In the genomic region with DNA sequence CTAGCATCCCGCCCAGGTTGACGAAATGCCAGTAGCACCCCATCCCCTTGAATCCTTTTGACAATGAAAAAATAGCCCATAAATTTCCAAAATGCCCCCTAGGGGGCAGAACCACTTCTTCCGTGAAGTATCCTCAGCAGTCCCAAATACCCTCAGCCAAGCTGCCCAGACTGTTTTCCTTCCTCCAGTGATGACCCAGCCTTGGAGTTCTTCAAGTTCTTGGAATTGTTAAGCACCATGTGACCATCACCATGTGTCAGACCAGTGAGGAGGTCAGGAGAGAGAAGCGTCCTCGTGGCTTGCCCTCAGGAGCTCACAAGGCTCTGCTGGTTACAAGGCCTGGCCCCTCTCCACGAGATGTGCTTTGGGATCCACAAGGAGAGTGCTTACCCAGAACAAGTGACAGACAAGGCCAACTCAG, we compare ENCODE assay signal across 1 cellular context.
A peak's percentile ranks its signal among the peaks of the same experiment; 100 is the strongest.
TF ChIP-seq lines count a peak whose summit lies in the region.

No MANE protein-coding gene starts in this region.

TF ChIP-seq in GM12878, 131 proteins besides CTCF, POLR2A, EP300 and RAD21:
- TF ChIP-seq RELA (IDR thresholded peaks at IDR 0.05; ENCODE audit: borderline replicate concordance, partially characterized antibody) (no peak), SMC3 (IDR thresholded peaks at IDR 0.05; ENCODE audit: borderline replicate concordance, low read length) (peak; percentile 39; the same call in 1 of the 2 replicates), IRF4 (IDR thresholded peaks at IDR 0.05; ENCODE audit: low read depth, low read length) (no peak)
- TF ChIP-seq, protein P1, sequence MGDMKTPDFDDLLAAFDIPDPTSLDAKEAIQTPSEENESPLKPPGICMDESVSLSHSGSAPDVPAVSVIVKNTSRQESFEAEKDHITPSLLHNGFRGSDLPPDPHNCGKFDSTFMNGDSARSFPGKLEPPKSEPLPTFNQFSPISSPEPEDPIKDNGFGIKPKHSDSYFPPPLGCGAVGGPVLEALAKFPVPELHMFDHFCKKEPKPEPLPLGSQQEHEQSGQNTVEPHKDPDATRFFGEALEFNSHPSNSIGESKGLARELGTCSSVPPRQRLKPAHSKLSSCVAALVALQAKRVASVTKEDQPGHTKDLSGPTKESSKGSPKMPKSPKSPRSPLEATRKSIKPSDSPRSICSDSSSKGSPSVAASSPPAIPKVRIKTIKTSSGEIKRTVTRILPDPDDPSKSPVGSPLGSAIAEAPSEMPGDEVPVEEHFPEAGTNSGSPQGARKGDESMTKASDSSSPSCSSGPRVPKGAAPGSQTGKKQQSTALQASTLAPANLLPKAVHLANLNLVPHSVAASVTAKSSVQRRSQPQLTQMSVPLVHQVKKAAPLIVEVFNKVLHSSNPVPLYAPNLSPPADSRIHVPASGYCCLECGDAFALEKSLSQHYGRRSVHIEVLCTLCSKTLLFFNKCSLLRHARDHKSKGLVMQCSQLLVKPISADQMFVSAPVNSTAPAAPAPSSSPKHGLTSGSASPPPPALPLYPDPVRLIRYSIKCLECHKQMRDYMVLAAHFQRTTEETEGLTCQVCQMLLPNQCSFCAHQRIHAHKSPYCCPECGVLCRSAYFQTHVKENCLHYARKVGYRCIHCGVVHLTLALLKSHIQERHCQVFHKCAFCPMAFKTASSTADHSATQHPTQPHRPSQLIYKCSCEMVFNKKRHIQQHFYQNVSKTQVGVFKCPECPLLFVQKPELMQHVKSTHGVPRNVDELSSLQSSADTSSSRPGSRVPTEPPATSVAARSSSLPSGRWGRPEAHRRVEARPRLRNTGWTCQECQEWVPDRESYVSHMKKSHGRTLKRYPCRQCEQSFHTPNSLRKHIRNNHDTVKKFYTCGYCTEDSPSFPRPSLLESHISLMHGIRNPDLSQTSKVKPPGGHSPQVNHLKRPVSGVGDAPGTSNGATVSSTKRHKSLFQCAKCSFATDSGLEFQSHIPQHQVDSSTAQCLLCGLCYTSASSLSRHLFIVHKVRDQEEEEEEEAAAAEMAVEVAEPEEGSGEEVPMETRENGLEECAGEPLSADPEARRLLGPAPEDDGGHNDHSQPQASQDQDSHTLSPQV (IDR thresholded peaks at IDR 0.05), result no peak
- TF ChIP-seq, protein P2, sequence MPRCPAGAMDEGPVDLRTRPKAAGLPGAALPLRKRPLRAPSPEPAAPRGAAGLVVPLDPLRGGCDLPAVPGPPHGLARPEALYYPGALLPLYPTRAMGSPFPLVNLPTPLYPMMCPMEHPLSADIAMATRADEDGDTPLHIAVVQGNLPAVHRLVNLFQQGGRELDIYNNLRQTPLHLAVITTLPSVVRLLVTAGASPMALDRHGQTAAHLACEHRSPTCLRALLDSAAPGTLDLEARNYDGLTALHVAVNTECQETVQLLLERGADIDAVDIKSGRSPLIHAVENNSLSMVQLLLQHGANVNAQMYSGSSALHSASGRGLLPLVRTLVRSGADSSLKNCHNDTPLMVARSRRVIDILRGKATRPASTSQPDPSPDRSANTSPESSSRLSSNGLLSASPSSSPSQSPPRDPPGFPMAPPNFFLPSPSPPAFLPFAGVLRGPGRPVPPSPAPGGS (IDR thresholded peaks at IDR 0.05; ENCODE audit: borderline replicate concordance, insufficient read depth, low read depth, low read length, poor library complexity, severe bottlenecking), result no peak
